ENCODE assay signal across 8 cellular contexts in the genomic region with DNA sequence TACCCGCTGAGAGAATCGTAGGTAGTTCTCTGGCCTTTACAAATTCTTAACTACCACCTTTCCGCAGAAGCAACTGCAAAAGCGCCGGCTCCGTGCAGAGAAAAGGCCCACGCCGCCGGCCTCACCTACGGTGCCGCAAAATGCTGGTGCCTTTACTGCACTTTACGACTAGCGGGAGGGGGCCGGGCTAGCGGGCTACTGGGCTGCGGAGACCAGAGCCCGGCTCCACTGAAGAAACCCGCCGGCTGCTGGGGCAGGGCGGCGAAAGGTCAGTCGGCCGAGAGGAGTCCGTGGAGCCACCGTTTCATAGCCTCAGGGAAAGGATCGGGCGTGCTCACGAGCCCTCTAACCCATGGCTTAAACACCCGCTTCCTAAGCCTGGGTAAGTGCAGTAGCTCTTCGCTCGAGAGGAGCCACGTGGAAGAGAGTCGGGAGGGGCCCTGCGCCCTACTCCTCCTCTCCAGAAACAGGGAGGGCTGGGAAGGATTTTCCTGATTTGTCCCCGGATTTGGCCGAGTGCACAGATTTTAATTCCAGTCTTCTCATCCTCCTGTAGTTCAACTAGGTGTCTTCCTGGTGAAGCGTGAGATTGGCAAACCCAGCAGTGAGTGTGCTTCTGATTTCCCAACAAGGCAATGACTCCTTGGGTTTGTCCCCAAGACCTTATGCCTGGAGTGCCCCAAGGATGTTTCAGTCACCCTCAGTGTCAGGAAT. TPM values are rescaled to one million over a fixed set of nuclear protein-coding genes. Genes with fewer than 3 reads are reported as not detected.
DNase-seq lines count a peak whose midpoint lies in the region; ATAC-seq and TF ChIP-seq lines count a peak whose summit lies in the region.

A gene with protein sequence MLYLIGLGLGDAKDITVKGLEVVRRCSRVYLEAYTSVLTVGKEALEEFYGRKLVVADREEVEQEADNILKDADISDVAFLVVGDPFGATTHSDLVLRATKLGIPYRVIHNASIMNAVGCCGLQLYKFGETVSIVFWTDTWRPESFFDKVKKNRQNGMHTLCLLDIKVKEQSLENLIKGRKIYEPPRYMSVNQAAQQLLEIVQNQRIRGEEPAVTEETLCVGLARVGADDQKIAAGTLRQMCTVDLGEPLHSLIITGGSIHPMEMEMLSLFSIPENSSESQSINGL (minus strand): TSS at position 105 of the 714 bp plus-strand sequence. CDS start 341 bp downstream, outside the sequence.

- H3K4me3 Mint-ChIP-seq in WTC11 (peak within 1 kb of the TSS; percentile 100), immature natural killer cell (peak within 1 kb of the TSS; percentile 90 to 99 (median 94))

- POLR2A ChIA-PET in A673 (lab: Charles Lee; ENCODE audit: low non-redundant PET) = no interaction called here
- POLR2A ChIA-PET in WTC11 (lab: Charles Lee) = no interaction called here

- H3K4me1 Mint-ChIP-seq in WTC11 (peaks cover 27% of the 10 kb centered on the region), immature natural killer cell (peaks cover 29 to 53% of the 10 kb centered on the region in 2 donors)

- no peaks in the 10 kb centered on the region for H3K9me3 Mint-ChIP-seq in WTC11
- H3K9me3 Mint-ChIP-seq in immature natural killer cell = no peaks in the 10 kb centered on the region

- peak within 1 kb of the TSS; percentile 76 for H3K27ac ChIP-seq in A673 (ENCODE audit: low read depth, low read length, poor library complexity, severe bottlenecking)

- H3K36me3 Mint-ChIP-seq in WTC11 = peaks cover 11% of the 10 kb centered on the region
- peaks cover 0 to 10% (median 4%) of the 10 kb centered on the region in 3 donors for H3K36me3 Mint-ChIP-seq in immature natural killer cell

- H3K27me3 Mint-ChIP-seq in WTC11 (ENCODE audit: low read depth) (no peaks in the 10 kb centered on the region), immature natural killer cell (ENCODE audit: low read depth in 3 of 3) (peaks cover 0 to 15% (median 3%) of the 10 kb centered on the region in 3 donors)

- peak; percentile 95 for DNase-seq in A673 (ENCODE audit: low spot score)
- DNase-seq in NCI-H2227 treated with DMSO at 0.1 percent for 48 hours (lab: John Stamatoyannopoulos, UW) = peak; percentile 89
- DNase-seq in WTC11 (ENCODE audit: low spot score) = peak; percentile 94
- DNase-seq in cardiac fibroblast (ENCODE audit: low read depth in 2 of 2) = peak; percentile 93 to 95
- peak; percentile 87 to 89 (median 88) for DNase-seq in immature natural killer cell
- DNase-seq in smooth muscle cell of the brain vasculature (ENCODE audit: low read depth, low spot score) = peak; percentile 70

- H3K4me1 ChIP-seq in A673 (ENCODE audit: insufficient read depth, low read length, poor library complexity, severe bottlenecking) = peaks cover 27% of the 10 kb centered on the region

- CTCF ChIA-PET in A673 (lab: Charles Lee) (no interaction called here), WTC11 (lab: Charles Lee) (no interaction called here)

- no peaks in the 10 kb centered on the region for H3K9me3 ChIP-seq in A673 (ENCODE audit: low read depth, low read length, poor library complexity, severe bottlenecking)

- peak within 1 kb of the TSS; percentile 66 for H3K4me3 ChIP-seq in A673 (ENCODE audit: low read depth, low read length, poor library complexity, severe bottlenecking)
- H3K4me3 ChIP-seq in cardiac fibroblast (replicated peaks in 1 of 2; ENCODE audit: low read depth in 2 of 2, low read length in 2 of 2) = peak within 1 kb of the TSS; percentile 71 to 74

- no peaks in the 10 kb centered on the region for H3K27me3 ChIP-seq in A673 (replicated peaks; ENCODE audit: insufficient read depth, low read depth, low read length, poor library complexity)

- H3K27ac Mint-ChIP-seq in WTC11 (peak within 1 kb of the TSS; percentile 97), immature natural killer cell (peak within 1 kb of the TSS; percentile 91 to 98 (median 97))

- TF ChIP-seq CTCF in A673 (conservative IDR thresholded peaks at IDR 0.05; ENCODE audit: low read depth, low read length) (no peak), WTC11 (IDR thresholded peaks at IDR 0.05) (no peak), cardiac fibroblast (IDR thresholded peaks at IDR 0.05; ENCODE audit: low read depth, low read length) (no peak)

- ATAC-seq in GM18861 (IDR thresholded peaks at IDR 0.05; ENCODE audit: unreplicated experiment) (peak; percentile 79), HG03097 (IDR thresholded peaks at IDR 0.05; ENCODE audit: low FRiP score, unreplicated experiment) (peak; percentile 77), WTC11 (peak; percentile 94)

- BruUV-seq in A673 (replicated peaks; lab: Mats Ljungman, UMichigan) = no TSS peak

- intact Hi-C loops in A673 (cut with micrococcal nuclease; ENCODE audit: unreplicated experiment) = loop anchor here (5.0 kb wide), 2 partner anchors 74 to 211 kb away; a partner anchor contains a TSS

- peaks cover 2% of the 10 kb centered on the region for H3K36me3 ChIP-seq in A673 (ENCODE audit: insufficient read depth, low read length, poor library complexity, severe bottlenecking)

TF ChIP-seq in WTC11, 78 proteins besides CTCF, POLR2A, EP300 and RAD21 (continues in another document):
- TF ChIP-seq, protein P1, sequence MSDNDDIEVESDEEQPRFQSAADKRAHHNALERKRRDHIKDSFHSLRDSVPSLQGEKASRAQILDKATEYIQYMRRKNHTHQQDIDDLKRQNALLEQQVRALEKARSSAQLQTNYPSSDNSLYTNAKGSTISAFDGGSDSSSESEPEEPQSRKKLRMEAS (CRISPR knock-in tag; IDR thresholded peaks at IDR 0.05) = peak; percentile 93
- 0 out of 2 replicates have a peak, but pooled peaks have one; percentile 30 for TF ChIP-seq FOXK1 (CRISPR knock-in tag; IDR thresholded peaks at IDR 0.05)
- TF ChIP-seq ZNF263 (CRISPR knock-in tag; IDR thresholded peaks at IDR 0.05; ENCODE audit: low read depth) = no peak
- no peak for TF ChIP-seq TP53 (CRISPR knock-in tag; IDR thresholded peaks at IDR 0.05)
- no peak for TF ChIP-seq EMX1 (CRISPR knock-in tag; IDR thresholded peaks at IDR 0.05)
- TF ChIP-seq, protein P2, sequence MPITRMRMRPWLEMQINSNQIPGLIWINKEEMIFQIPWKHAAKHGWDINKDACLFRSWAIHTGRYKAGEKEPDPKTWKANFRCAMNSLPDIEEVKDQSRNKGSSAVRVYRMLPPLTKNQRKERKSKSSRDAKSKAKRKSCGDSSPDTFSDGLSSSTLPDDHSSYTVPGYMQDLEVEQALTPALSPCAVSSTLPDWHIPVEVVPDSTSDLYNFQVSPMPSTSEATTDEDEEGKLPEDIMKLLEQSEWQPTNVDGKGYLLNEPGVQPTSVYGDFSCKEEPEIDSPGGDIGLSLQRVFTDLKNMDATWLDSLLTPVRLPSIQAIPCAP (CRISPR knock-in tag; IDR thresholded peaks at IDR 0.05) = peak; percentile 77; the same call in 1 of the 2 replicates
- TF ChIP-seq, protein P3, sequence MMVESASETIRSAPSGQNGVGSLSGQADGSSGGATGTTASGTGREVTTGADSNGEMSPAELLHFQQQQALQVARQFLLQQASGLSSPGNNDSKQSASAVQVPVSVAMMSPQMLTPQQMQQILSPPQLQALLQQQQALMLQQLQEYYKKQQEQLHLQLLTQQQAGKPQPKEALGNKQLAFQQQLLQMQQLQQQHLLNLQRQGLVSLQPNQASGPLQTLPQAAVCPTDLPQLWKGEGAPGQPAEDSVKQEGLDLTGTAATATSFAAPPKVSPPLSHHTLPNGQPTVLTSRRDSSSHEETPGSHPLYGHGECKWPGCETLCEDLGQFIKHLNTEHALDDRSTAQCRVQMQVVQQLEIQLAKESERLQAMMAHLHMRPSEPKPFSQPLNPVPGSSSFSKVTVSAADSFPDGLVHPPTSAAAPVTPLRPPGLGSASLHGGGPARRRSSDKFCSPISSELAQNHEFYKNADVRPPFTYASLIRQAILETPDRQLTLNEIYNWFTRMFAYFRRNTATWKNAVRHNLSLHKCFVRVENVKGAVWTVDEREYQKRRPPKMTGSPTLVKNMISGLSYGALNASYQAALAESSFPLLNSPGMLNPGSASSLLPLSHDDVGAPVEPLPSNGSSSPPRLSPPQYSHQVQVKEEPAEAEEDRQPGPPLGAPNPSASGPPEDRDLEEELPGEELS (CRISPR knock-in tag; IDR thresholded peaks at IDR 0.05) = peak; percentile 71; the same call in 1 of the 2 replicates
- TF ChIP-seq, protein P4, sequence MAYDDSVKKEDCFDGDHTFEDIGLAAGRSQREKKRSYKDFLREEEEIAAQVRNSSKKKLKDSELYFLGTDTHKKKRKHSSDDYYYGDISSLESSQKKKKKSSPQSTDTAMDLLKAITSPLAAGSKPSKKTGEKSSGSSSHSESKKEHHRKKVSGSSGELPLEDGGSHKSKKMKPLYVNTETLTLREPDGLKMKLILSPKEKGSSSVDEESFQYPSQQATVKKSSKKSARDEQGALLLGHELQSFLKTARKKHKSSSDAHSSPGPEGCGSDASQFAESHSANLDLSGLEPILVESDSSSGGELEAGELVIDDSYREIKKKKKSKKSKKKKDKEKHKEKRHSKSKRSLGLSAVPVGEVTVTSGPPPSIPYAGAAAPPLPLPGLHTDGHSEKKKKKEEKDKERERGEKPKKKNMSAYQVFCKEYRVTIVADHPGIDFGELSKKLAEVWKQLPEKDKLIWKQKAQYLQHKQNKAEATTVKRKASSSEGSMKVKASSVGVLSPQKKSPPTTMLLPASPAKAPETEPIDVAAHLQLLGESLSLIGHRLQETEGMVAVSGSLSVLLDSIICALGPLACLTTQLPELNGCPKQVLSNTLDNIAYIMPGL (CRISPR knock-in tag; IDR thresholded peaks at IDR 0.05) = peak; percentile 35; the same call in 1 of the 2 replicates
- TF ChIP-seq, protein P5, sequence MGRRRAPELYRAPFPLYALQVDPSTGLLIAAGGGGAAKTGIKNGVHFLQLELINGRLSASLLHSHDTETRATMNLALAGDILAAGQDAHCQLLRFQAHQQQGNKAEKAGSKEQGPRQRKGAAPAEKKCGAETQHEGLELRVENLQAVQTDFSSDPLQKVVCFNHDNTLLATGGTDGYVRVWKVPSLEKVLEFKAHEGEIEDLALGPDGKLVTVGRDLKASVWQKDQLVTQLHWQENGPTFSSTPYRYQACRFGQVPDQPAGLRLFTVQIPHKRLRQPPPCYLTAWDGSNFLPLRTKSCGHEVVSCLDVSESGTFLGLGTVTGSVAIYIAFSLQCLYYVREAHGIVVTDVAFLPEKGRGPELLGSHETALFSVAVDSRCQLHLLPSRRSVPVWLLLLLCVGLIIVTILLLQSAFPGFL (CRISPR knock-in tag; IDR thresholded peaks at IDR 0.05; ENCODE audit: borderline replicate concordance) = no peak
- no peak for TF ChIP-seq PRRX2 (CRISPR knock-in tag; IDR thresholded peaks at IDR 0.05)
- TF ChIP-seq ZNF232 (CRISPR knock-in tag; IDR thresholded peaks at IDR 0.05) = 0 out of 2 replicates have a peak, but pooled peaks have one; percentile 50
- no peak for TF ChIP-seq RELA (CRISPR knock-in tag; IDR thresholded peaks at IDR 0.05; ENCODE audit: borderline replicate concordance)
- no peak for TF ChIP-seq SMAD4 (CRISPR knock-in tag; IDR thresholded peaks at IDR 0.05)

RNA-seq across cellular contexts. Expression of the gene that starts here (rescaled TPM):
- 43.2 and 50.5 TPM in 2 replicates for total RNA-seq in A673 (2021)
- total RNA-seq in WTC11 (2021) = 64.8 to 66.3 TPM (median 65.5 TPM) in 3 replicates
- polyA plus RNA-seq in immature natural killer cell = 10 to 100 TPM; 30.2 to 32.8 (median 32.0) TPM

Comparison
In these comparisons a context has a peak if more than half of its experiments do, and no peak if none do; other contexts are left out.
1. Peak in every context shown above with its lines: DNase-seq, ATAC-seq, H3K4me3 ChIP-seq and H3K27ac ChIP-seq.